Comparison of ENCODE assay signal across 8 cellular contexts in the genomic region with DNA sequence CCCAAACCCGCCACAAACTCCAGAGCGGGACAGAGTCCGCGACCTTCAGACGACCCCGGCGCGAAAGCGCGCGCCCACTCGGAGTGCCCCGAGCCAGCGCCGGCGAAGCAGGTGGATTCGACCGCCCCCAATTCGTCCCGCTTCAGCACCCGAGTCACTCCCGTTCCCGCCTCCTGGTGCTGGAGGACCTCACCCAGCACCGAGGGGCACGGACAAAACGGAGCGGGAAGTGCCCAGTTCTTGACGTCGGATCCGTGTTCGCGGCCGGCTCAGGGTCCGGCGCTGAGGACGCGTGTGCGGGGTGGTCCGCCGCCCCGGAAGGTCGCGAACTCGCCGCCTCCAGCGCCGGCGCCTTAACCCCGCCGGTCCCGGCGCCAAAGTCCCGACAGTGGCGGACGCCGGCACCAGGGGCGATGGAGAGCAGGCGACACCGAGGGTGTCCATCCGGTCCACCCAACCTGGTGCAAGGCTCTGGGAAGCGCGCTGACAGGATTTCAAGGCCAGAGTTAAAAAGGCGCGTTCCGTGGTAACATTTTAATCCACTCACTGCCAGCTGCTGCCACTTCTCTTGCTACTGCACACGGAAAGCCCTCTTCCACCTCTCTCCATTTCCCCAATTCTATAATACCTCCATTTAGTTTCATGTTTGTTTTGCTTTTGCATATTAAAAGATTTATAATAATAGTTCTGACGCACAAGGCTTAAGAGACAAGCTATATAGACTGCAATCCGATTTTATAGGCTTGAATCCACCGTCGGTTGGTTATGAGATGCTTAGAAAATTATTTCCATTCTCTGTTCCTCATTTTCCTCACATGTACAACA.
DNase-seq lines count a peak whose midpoint lies in the region; ATAC-seq lines count a peak whose summit lies in the region.

No MANE protein-coding gene starts in this region.

- peaks cover 25 to 33% of the 10 kb centered on the region in 2 donors for H3K9me3 Mint-ChIP-seq in activated naive CD4-positive, alpha-beta T cell treated with anti-CD3 and anti-CD28 coated beads, Interleukin-2, amount 50 U/mL, for 72 hours

- peak overlapping the region; percentile 74 for H3K4me2 ChIP-seq in skeletal muscle satellite cell (ENCODE audit: low read length)

- H3K36me3 Mint-ChIP-seq in activated naive CD4-positive, alpha-beta T cell treated with anti-CD3 and anti-CD28 coated beads, Interleukin-2, amount 50 U/mL, for 72 hours = peaks cover 12 to 15% of the 10 kb centered on the region in 2 donors

- peak; percentile 14 for DNase-seq in NCI-H146 (lab: John Stamatoyannopoulos, UW)
- DNase-seq in NCI-H146 treated with DMSO at 0.1 percent for 48 hours (lab: John Stamatoyannopoulos, UW; ENCODE audit: unreplicated experiment) = no peak
- peak in 1 of 2 donors; percentile 74 for DNase-seq in activated naive CD4-positive, alpha-beta T cell treated with anti-CD3 and anti-CD28 coated beads, Interleukin-2, amount 50 U/mL, for 72 hours (ENCODE audit: low spot score in 2 of 2)
- peak in 35 of 51 donors; percentile 3 to 59 (median 29) for DNase-seq in hypothalamus (lab: John Stamatoyannopoulos, UW)
- no peak for DNase-seq in hepatic stellate cell (ENCODE audit: low spot score)
- no peak for DNase-seq in NCI-H2171 treated with DMSO at 0.1 percent for 48 hours (lab: John Stamatoyannopoulos, UW)

- no peaks in the 10 kb centered on the region for H3K36me3 ChIP-seq in skeletal muscle satellite cell (ENCODE audit: insufficient read depth, low read length)

- ATAC-seq in HG03432 (IDR thresholded peaks at IDR 0.05; ENCODE audit: unreplicated experiment) = peak; percentile 98
- peak; percentile 45 to 86 for ATAC-seq in activated naive CD4-positive, alpha-beta T cell treated with anti-CD3 and anti-CD28 coated beads, Interleukin-2, amount 50 U/mL, for 72 hours

- no peaks in the 10 kb centered on the region for H3K9me3 ChIP-seq in skeletal muscle satellite cell (replicated peaks; ENCODE audit: low read length)

- H3K27me3 ChIP-seq in skeletal muscle satellite cell (ENCODE audit: control insufficient read depth, insufficient read depth, low read length) = peaks cover 17% of the 10 kb centered on the region

- peaks cover 5% of the 10 kb centered on the region for H3K4me1 ChIP-seq in skeletal muscle satellite cell (ENCODE audit: control insufficient read depth, insufficient read depth, low read length)

- no peak overlapping the region for H3K9ac ChIP-seq in skeletal muscle satellite cell (ENCODE audit: low read depth, low read length)

- no peak overlapping the region for H3K27ac Mint-ChIP-seq in activated naive CD4-positive, alpha-beta T cell treated with anti-CD3 and anti-CD28 coated beads, Interleukin-2, amount 50 U/mL, for 72 hours

- H3K4me3 ChIP-seq in skeletal muscle satellite cell (ENCODE audit: low read length) = peak overlapping the region; percentile 66

Comparison
In these comparisons a context has a peak if more than half of its experiments do, and no peak if none do; other contexts are left out.
1. DNase-seq: peak in NCI-H146 (single experiment) and hypothalamus (35 of 51); none in NCI-H146 treated with DMSO at 0.1 percent for 48 hours (single experiment), hepatic stellate cell (single experiment) and NCI-H2171 treated with DMSO at 0.1 percent for 48 hours (single experiment).